In the genomic region with DNA sequence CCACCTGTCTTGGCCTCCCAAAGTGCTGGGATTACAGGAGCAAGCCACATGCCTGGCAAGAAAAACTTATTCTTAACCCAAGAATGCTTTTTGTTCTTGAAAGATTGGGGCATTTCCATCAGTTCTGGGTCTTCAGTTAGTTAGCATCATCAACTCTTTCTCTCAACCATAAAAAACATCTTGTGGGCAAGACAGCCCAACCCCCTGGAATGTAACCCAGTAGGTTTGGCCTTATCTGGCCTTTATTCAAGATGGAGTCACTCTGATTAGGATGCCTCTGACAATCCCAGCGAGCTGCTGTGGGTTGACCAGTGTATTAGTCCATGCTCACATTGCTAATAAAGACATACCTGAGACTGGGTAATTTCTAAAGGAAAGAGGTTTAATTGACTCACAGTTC, we compare ENCODE assay signal across 18 cellular contexts. TPM values are rescaled to one million over a fixed set of nuclear protein-coding genes. Genes with fewer than 3 reads are reported as not detected.
"Had no signal": no experiment of that assay in that cellular context is flagged by ENCODE, and none has a peak within 500 bp of the region (broad histone marks: within the 10 kb centered on the region; RNA-seq: fewer than 3 reads in every experiment).

No MANE protein-coding gene starts in this region.

- H3K4me1 ChIP-seq: body of pancreas had no signal

- H3K36me3 ChIP-seq: esophagus muscularis mucosa, spleen had no signal

- H3K27ac ChIP-seq: body of pancreas, coronary artery, esophagus muscularis mucosa, foreskin keratinocyte had no signal

- FAIRE-seq: urothelium cell line had no signal

- H3K4me1 Mint-ChIP-seq: central memory CD8-positive, alpha-beta T cell had no signal

- H3K9me3 ChIP-seq: body of pancreas, esophagus muscularis mucosa, spleen had no signal

- H3K36me3 Mint-ChIP-seq: natural killer cell treated with Interleukin-12 subunit alpha and Interleukin-12 subunit beta and Interleukin-15 and Interleukin-18, amount 100 ng/mL, for 72 hours had no signal

- H3K4me3 Mint-ChIP-seq: activated naive CD4-positive, alpha-beta T cell treated with anti-CD3 and anti-CD28 coated beads for 36 hours; activated naive CD8-positive, alpha-beta T cell treated with anti-CD3 and anti-CD28 coated beads, Interleukin-2, amount 50 U/mL, for 24 hours; central memory CD8-positive, alpha-beta T cell; natural killer cell treated with Interleukin-12 subunit alpha and Interleukin-12 subunit beta and Interleukin-15 and Interleukin-18, amount 100 ng/mL, for 72 hours had no signal

- DNase-seq: activated naive CD4-positive, alpha-beta T cell treated with anti-CD3 and anti-CD28 coated beads for 36 hours; activated naive CD8-positive, alpha-beta T cell treated with anti-CD3 and anti-CD28 coated beads, Interleukin-2, amount 50 U/mL, for 24 hours; activated T-cell treated with anti-CD3 and anti-CD28 coated beads for 4 hours; foreskin keratinocyte; glutamatergic neuron; kidney glomerular epithelial cell; mesenchymal stem cell; occipital lobe; spleen had no signal

- H3K9me3 Mint-ChIP-seq: activated naive CD4-positive, alpha-beta T cell treated with anti-CD3 and anti-CD28 coated beads for 36 hours; activated naive CD8-positive, alpha-beta T cell treated with anti-CD3 and anti-CD28 coated beads, Interleukin-2, amount 50 U/mL, for 24 hours; central memory CD8-positive, alpha-beta T cell; natural killer cell treated with Interleukin-12 subunit alpha and Interleukin-12 subunit beta and Interleukin-15 and Interleukin-18, amount 100 ng/mL, for 72 hours had no signal

- H3K27me3 ChIP-seq: body of pancreas, esophagus muscularis mucosa had no signal

- H3K27ac Mint-ChIP-seq: activated naive CD4-positive, alpha-beta T cell treated with anti-CD3 and anti-CD28 coated beads for 36 hours; progenitor cell of endocrine pancreas had no signal

- H3K4me3 ChIP-seq: body of pancreas, coronary artery, esophagus muscularis mucosa, spleen had no signal

- ATAC-seq: activated naive CD8-positive, alpha-beta T cell treated with anti-CD3 and anti-CD28 coated beads, Interleukin-2, amount 50 U/mL, for 24 hours; body of pancreas; foreskin keratinocyte; natural killer cell treated with Interleukin-12 subunit alpha and Interleukin-12 subunit beta and Interleukin-15 and Interleukin-18, amount 100 ng/mL, for 72 hours; right cardiac atrium had no signal

RNA-seq across cellular contexts. Expression of gene MRGPRF, which starts 26.5 kb away (rescaled TPM):
- total RNA-seq: activated naive CD4-positive, alpha-beta T cell treated with anti-CD3 and anti-CD28 coated beads for 36 hours; natural killer cell treated with Interleukin-12 subunit alpha and Interleukin-12 subunit beta and Interleukin-15 and Interleukin-18, amount 100 ng/mL, for 72 hours had no signal

RNA-seq across cellular contexts. Expression of gene MRGPRD, which starts 58.7 kb away (rescaled TPM):
- total RNA-seq: activated naive CD4-positive, alpha-beta T cell treated with anti-CD3 and anti-CD28 coated beads for 36 hours; body of pancreas; foreskin keratinocyte; liver; natural killer cell treated with Interleukin-12 subunit alpha and Interleukin-12 subunit beta and Interleukin-15 and Interleukin-18, amount 100 ng/mL, for 72 hours; occipital lobe; progenitor cell of endocrine pancreas; right cardiac atrium; spleen had no signal
- polyA plus RNA-seq: foreskin keratinocyte, liver, right cardiac atrium, spleen had no signal
